In genomic region chr19:4913996-4914735, GRCh38 we compare ENCODE assay signal across 8 cellular contexts.
DNase-seq lines count a peak whose midpoint lies in the region; ATAC-seq lines count a peak whose summit lies in the region.

No MANE protein-coding gene starts in this region.

- H3K9me3 Mint-ChIP-seq in stimulated activated naive CD8-positive, alpha-beta T cell treated with anti-CD3 and anti-CD28 coated beads, Interleukin-15, Interleukin-2, amounts not matched to agents 100 ng/mL and 50 ng/mL, for 24 hours = no peaks in the 10 kb centered on the region

- ATAC-seq in GM19397 (IDR thresholded peaks at IDR 0.05; ENCODE audit: unreplicated experiment) (no peak), GM18861 (IDR thresholded peaks at IDR 0.05; ENCODE audit: unreplicated experiment) (no peak)

- DNase-seq in activated T-cell treated with anti-CD3 and anti-CD28 coated beads for 48 hours (ENCODE audit: low read depth) = peak; percentile 38
- no peak for DNase-seq in activated T-cell treated with anti-CD3 and anti-CD28 coated beads for 4 hours
- peak; percentile 37 for DNase-seq in activated CD8-positive, alpha-beta memory T cell treated with anti-CD3 and anti-CD28 coated beads, Interleukin-2, amount 50 U/mL, for 4 hours
- peak; percentile 32 for DNase-seq in glomerular visceral epithelial cell (ENCODE audit: extremely low spot score)
- no peak for DNase-seq in inferior parietal cortex (ENCODE audit: extremely low spot score)

- peaks cover 67% of the 10 kb centered on the region for H3K36me3 Mint-ChIP-seq in stimulated activated naive CD8-positive, alpha-beta T cell treated with anti-CD3 and anti-CD28 coated beads, Interleukin-15, Interleukin-2, amounts not matched to agents 100 ng/mL and 50 ng/mL, for 24 hours (ENCODE audit: low read depth)

- H3K4me1 Mint-ChIP-seq in stimulated activated naive CD8-positive, alpha-beta T cell treated with anti-CD3 and anti-CD28 coated beads, Interleukin-15, Interleukin-2, amounts not matched to agents 100 ng/mL and 50 ng/mL, for 24 hours (ENCODE audit: low read depth) = peaks cover 59% of the 10 kb centered on the region

- H3K27me3 Mint-ChIP-seq in stimulated activated naive CD8-positive, alpha-beta T cell treated with anti-CD3 and anti-CD28 coated beads, Interleukin-15, Interleukin-2, amounts not matched to agents 100 ng/mL and 50 ng/mL, for 24 hours = no peaks in the 10 kb centered on the region

- H3K27ac Mint-ChIP-seq in stimulated activated naive CD8-positive, alpha-beta T cell treated with anti-CD3 and anti-CD28 coated beads, Interleukin-15, Interleukin-2, amounts not matched to agents 100 ng/mL and 50 ng/mL, for 24 hours = peak overlapping the region; percentile 89

- peak overlapping the region; percentile 84 for H3K4me3 Mint-ChIP-seq in stimulated activated naive CD8-positive, alpha-beta T cell treated with anti-CD3 and anti-CD28 coated beads, Interleukin-15, Interleukin-2, amounts not matched to agents 100 ng/mL and 50 ng/mL, for 24 hours

Comparison
In these comparisons a context has a peak if more than half of its experiments do, and no peak if none do; other contexts are left out.
1. DNase-seq: peak in activated T-cell treated with anti-CD3 and anti-CD28 coated beads for 48 hours (single experiment), activated CD8-positive, alpha-beta memory T cell treated with anti-CD3 and anti-CD28 coated beads, Interleukin-2, amount 50 U/mL, for 4 hours (single experiment) and glomerular visceral epithelial cell (single experiment); none in activated T-cell treated with anti-CD3 and anti-CD28 coated beads for 4 hours (single experiment) and inferior parietal cortex (single experiment).